23 cellular contexts compared by ENCODE assay signal in the genomic region with DNA sequence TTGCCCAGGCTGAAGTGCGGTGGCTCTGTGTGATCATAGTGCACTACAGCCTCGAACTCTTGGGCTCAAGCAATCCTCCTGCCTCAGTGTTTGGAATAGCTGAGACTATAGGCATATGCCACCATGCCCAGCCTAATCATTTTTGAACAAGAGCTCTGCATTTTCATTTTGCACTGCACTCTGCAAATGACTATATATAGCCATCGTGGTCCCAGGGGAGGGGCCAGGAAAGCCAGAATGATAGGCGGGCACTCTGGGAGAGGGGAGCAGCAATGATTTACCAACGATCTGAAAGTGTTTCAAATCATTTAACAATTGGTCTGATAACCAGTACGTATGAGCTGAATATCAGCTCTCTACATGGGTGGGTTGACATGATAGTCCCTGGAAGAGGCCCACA. TPM values are rescaled to one million over a fixed set of nuclear protein-coding genes. Genes with fewer than 3 reads are reported as not detected.
A peak's percentile ranks its signal among the peaks of the same experiment; 100 is the strongest.
DNase-seq lines count a peak whose midpoint lies in the region; ATAC-seq, FAIRE-seq and TF ChIP-seq lines count a peak whose summit lies in the region.
"Had no signal": no experiment of that assay in that cellular context is flagged by ENCODE, and none has a peak within 500 bp of the region (broad histone marks: within the 10 kb centered on the region; RNA-seq: fewer than 3 reads in every experiment).

No MANE protein-coding gene starts in this region.

- H3K27ac ChIP-seq in breast epithelium (peak overlapping the region; percentile 60 to 61), GM12878 (ENCODE audit: control insufficient read depth, insufficient read depth) (no peak overlapping the region), mesodermal cell (ENCODE audit: low read depth, low read length, severe bottlenecking) (peak overlapping the region; percentile 29), upper lobe of left lung (peak overlapping the region; percentile 11 to 38 (median 33))

- H3K27me3 ChIP-seq in breast epithelium (no peaks in the 10 kb centered on the region), GM12878 (replicated peaks in 1 of 2; ENCODE audit: control insufficient read depth in 2 of 2, insufficient read depth in 2 of 2, low read length in 1 of 2) (no peaks in the 10 kb centered on the region), upper lobe of left lung (no peaks in the 10 kb centered on the region)
- H3K27me3 ChIP-seq: spleen had no signal

- CTCF ChIA-PET in MCF 10A (lab: Yijun Ruan, JAX) = no interaction called here
- CTCF ChIA-PET in GM12878 (lab: Yijun Ruan, JAX) = interaction anchor here (0.8 to 1.6 kb wide), 3 partner anchors 8 to 23 kb away, joined by 3 read pairs; no protein-coding TSS in a partner anchor

- BruUV-seq in MCF 10A (replicated peaks; lab: Mats Ljungman, UMichigan) (no TSS peak), GM12878 (replicated peaks; lab: Mats Ljungman, UMichigan) (no TSS peak)

- H3K9ac ChIP-seq in GM12878 (ENCODE audit: control insufficient read depth, insufficient read depth, low read length) = no peak overlapping the region

- no peak for TF ChIP-seq POLR2A in breast epithelium (IDR thresholded peaks at IDR 0.05)
- no peak for TF ChIP-seq POLR2A in GM12878 (IDR thresholded peaks at IDR 0.05; ENCODE audit: low read depth, low read length)
- no peak for TF ChIP-seq POLR2A in upper lobe of left lung (IDR thresholded peaks at IDR 0.05)

- peaks cover 52% of the 10 kb centered on the region for H3K4me1 Mint-ChIP-seq in MCF 10A (ENCODE audit: insufficient read depth, unreplicated experiment)
- H3K4me1 Mint-ChIP-seq: WTC11 had no signal

- no peak overlapping the region for H3K4me2 ChIP-seq in GM12878 (ENCODE audit: control insufficient read depth, insufficient read depth)

- H3K9me3 ChIP-seq in breast epithelium (no peaks in the 10 kb centered on the region), GM12878 (replicated peaks; ENCODE audit: control insufficient read depth, insufficient read depth, low read length) (no peaks in the 10 kb centered on the region), mesodermal cell (ENCODE audit: control insufficient read depth, low read length) (no peaks in the 10 kb centered on the region), upper lobe of left lung (no peaks in the 10 kb centered on the region)
- H3K9me3 ChIP-seq: spleen had no signal

- intact Hi-C loops in breast epithelium (cut with DNase I; ENCODE audit: low total_unique reads) = no loop called here
- intact Hi-C loops in MCF 10A (cut with micrococcal nuclease) = no loop called here
- intact Hi-C loops in GM12878 (cut with micrococcal nuclease; ENCODE audit: unreplicated experiment) = no loop called here

- no peaks in the 10 kb centered on the region for H3K79me2 ChIP-seq in GM12878 (ENCODE audit: control insufficient read depth, insufficient read depth, low read length)

- ATAC-seq in GM12878 (peak; percentile 55), upper lobe of left lung (ENCODE audit: low FRiP score in 2 of 2) (no peak), HG03280 (IDR thresholded peaks at IDR 0.05; ENCODE audit: unreplicated experiment) (no peak)
- ATAC-seq: WTC11 had no signal

- no peak overlapping the region for H3K4me3 ChIP-seq in breast epithelium
- no peak overlapping the region for H3K4me3 ChIP-seq in GM12878
- H3K4me3 ChIP-seq in mesodermal cell (ENCODE audit: extremely low read depth, insufficient read depth, low read length, poor library complexity, severe bottlenecking) = no peak overlapping the region
- H3K4me3 ChIP-seq in upper lobe of left lung = no peak overlapping the region
- H3K4me3 ChIP-seq: spleen had no signal

- no peak overlapping the region for H2AFZ ChIP-seq in GM12878 (ENCODE audit: control insufficient read depth, low read depth, low read length)

- H3K4me3 Mint-ChIP-seq in MCF 10A (ENCODE audit: unreplicated experiment) = no peak overlapping the region
- H3K4me3 Mint-ChIP-seq: B cell, WTC11 had no signal

- no peak for TF ChIP-seq RAD21 in GM12878 (IDR thresholded peaks at IDR 0.05; ENCODE audit: insufficient read depth, low read depth, low read length)

- H3K36me3 Mint-ChIP-seq in MCF 10A (ENCODE audit: insufficient read depth, unreplicated experiment) = peaks cover 5% of the 10 kb centered on the region
- H3K36me3 Mint-ChIP-seq: WTC11 had no signal

- H4K20me1 ChIP-seq in GM12878 (ENCODE audit: control insufficient read depth, insufficient read depth) = no peaks in the 10 kb centered on the region

- no peak overlapping the region for H3K27ac Mint-ChIP-seq in MCF 10A (ENCODE audit: low read depth, unreplicated experiment)
- H3K27ac Mint-ChIP-seq: B cell, WTC11 had no signal

- no peak for TF ChIP-seq CTCF in breast epithelium (IDR thresholded peaks at IDR 0.05)
- TF ChIP-seq CTCF in MCF 10A (IDR thresholded peaks at IDR 0.05; ENCODE audit: unreplicated experiment) = no peak
- no peak for TF ChIP-seq CTCF in GM12878 (IDR thresholded peaks at IDR 0.05 in 2 of 3, conservative IDR thresholded peaks at IDR 0.05 in 1 of 3; ENCODE audit: control insufficient read depth in 2 of 3, extremely low read depth in 1 of 3, insufficient read depth in 1 of 3, low read depth in 3 of 3, low read length in 3 of 3)
- no peak for TF ChIP-seq CTCF in upper lobe of left lung (IDR thresholded peaks at IDR 0.05)

- no peak for DNase-seq in breast epithelium (ENCODE audit: low spot score in 2 of 2)
- DNase-seq in MCF 10A (ENCODE audit: unreplicated experiment) = no peak
- DNase-seq in GM12878 (ENCODE audit: low read depth, low spot score) = no peak
- no peak for DNase-seq in upper lobe of left lung
- no peak for DNase-seq in AG08396 (ENCODE audit: low spot score)
- DNase-seq in NAMALWA (ENCODE audit: low spot score) = no peak
- DNase-seq: 8988T; activated CD4-positive, alpha-beta T cell treated with anti-CD3 and anti-CD28 coated beads, Interleukin-2, amount 50 U/mL, for 48 hours; activated effector memory CD4-positive, alpha-beta T cell treated with Interleukin-2 at 50 U/mL for 16 hours; COR-L47; cortex of kidney; NCI-H1694; NCI-H69; spleen; stimulated activated CD4-positive, alpha-beta T cell treated with anti-CD3 and anti-CD28 coated beads, Interleukin-4, amount 100 ng/mL, for 1 hour; stimulated activated naive CD4-positive, alpha-beta T cell; T1000; trophoblast cell had no signal

- WGBS in GM12878 (ENCODE audit: insufficient coverage, insufficient replicate concordance, low lambda C conversion rate, missing lambda C conversion rate) = 24% methylated on average over 6 of the region's 6 CpGs
- WGBS in mesodermal cell (ENCODE audit: insufficient coverage in 2 of 2), 2 experiments = 87 to 93% methylated on average over 4 to 5 of the region's 6 CpGs
- 66 to 79% methylated on average over 5 to 6 of the region's 6 CpGs for WGBS in upper lobe of left lung, 2 donors

- SMC1A ChIA-PET in GM12878 (lab: Charles Lee; ENCODE audit: uncharacterized antibody, unreplicated experiment) = interaction anchor here (0.7 to 3.4 kb wide), 9 partner anchors 9 to 169 kb away, joined by 3 to 20 read pairs (median 3); no protein-coding TSS in a partner anchor

- no peaks in the 10 kb centered on the region for H3K4me1 ChIP-seq in breast epithelium
- no peaks in the 10 kb centered on the region for H3K4me1 ChIP-seq in GM12878 (ENCODE audit: control insufficient read depth, insufficient read depth, low read length)
- no peaks in the 10 kb centered on the region for H3K4me1 ChIP-seq in mesodermal cell (ENCODE audit: control insufficient read depth, insufficient read depth, low read length, poor library complexity, severe bottlenecking)
- H3K4me1 ChIP-seq in upper lobe of left lung = peaks cover 0 to 14% (median 5%) of the 10 kb centered on the region in 4 donors

- TF ChIP-seq EP300 in GM12878 (IDR thresholded peaks at IDR 0.05; ENCODE audit: borderline replicate concordance in 1 of 2, control insufficient read depth in 1 of 2, low read depth in 2 of 2, low read length in 2 of 2) = no peak
- no peak for TF ChIP-seq EP300 in upper lobe of left lung (IDR thresholded peaks at IDR 0.05)

- no peaks in the 10 kb centered on the region for H3K9me3 Mint-ChIP-seq in MCF 10A (ENCODE audit: unreplicated experiment)
- H3K9me3 Mint-ChIP-seq: WTC11 had no signal

- H3K27me3 Mint-ChIP-seq in MCF 10A (ENCODE audit: insufficient read depth, unreplicated experiment) = no peaks in the 10 kb centered on the region
- H3K27me3 Mint-ChIP-seq: B cell had no signal

- RAD21 ChIA-PET in GM12878 (lab: Charles Lee; ENCODE audit: unreplicated experiment) = interaction anchor here (0.9 to 3.9 kb wide), 4 partner anchors 10 to 125 kb away, joined by 3 to 12 read pairs (median 4); no protein-coding TSS in a partner anchor

- in situ Hi-C loops in GM12878 (cut with MboI) = no loop called here

- H3K36me3 ChIP-seq in breast epithelium (no peaks in the 10 kb centered on the region), GM12878 (ENCODE audit: control insufficient read depth in 2 of 2, insufficient read depth in 2 of 2, low read length in 1 of 2) (no peaks in the 10 kb centered on the region), mesodermal cell (ENCODE audit: control insufficient read depth, insufficient read depth, low read length) (no peaks in the 10 kb centered on the region), upper lobe of left lung (no peaks in the 10 kb centered on the region)

- POLR2A ChIA-PET in MCF 10A (lab: Yijun Ruan, JAX) = interaction anchor here (0.7 to 1.9 kb wide), 4 partner anchors 10 to 67 kb away, joined by 3 to 8 read pairs (median 6); no protein-coding TSS in a partner anchor
- POLR2A ChIA-PET in GM12878 (lab: Charles Lee) = no interaction called here

- FAIRE-seq in GM12878 (lab: Jason Lieb, UNC) = no peak
- FAIRE-seq: H1 had no signal

RNA-seq across cellular contexts. Expression of gene ST3GAL5, which starts 22.3 kb away (rescaled TPM):
- total RNA-seq in breast epithelium = 10 to 100 TPM; 20.8 to 52.5 (median 29.5) TPM
- 1.2 and 2.3 TPM in 2 replicates for total RNA-seq in MCF 10A (2022)
- total RNA-seq in GM12878 (2013; cell fraction: nucleolus; rRNA removed) = 208 and 222 TPM in 2 replicates
- total RNA-seq in GM12878 (2014; rRNA removed) = 11.0 and 12.0 TPM in 2 replicates
- 10.7 and 12.0 TPM in 2 replicates for total RNA-seq in GM12878 (2014; rRNA removed; fragmentation: Illumina TruSeq; extraction: Trizol)
- 9.7 and 11.4 TPM in 2 replicates for total RNA-seq in GM12878 (2021)
- 3.8 TPM for polyA plus RNA-seq in GM12878 (2011; ENCODE audit: low read depth)
- 60.9 and 76.3 TPM in 2 replicates for polyA plus RNA-seq in GM12878 (2011; rRNA removed)
- polyA plus RNA-seq in GM12878 (2011; cell fraction: cytosol; rRNA removed) = 31.9 and 36.9 TPM in 2 replicates
- polyA plus RNA-seq in GM12878 (2011; cell fraction: nucleus; rRNA removed) = 55.5 and 60.3 TPM in 2 replicates
- polyA plus RNA-seq in GM12878 (2012) = 4.4 and 5.5 TPM in 2 replicates
- 11.3 and 13.5 TPM in 2 replicates for polyA plus RNA-seq in GM12878 (2014; fragmentation: Illumina TruSeq; extraction: Trizol)
- polyA plus RNA-seq in GM12878 (2014; fragmentation: Nextera tagmentation; extraction: Ambion mirVana) = 1 to 10 TPM; 5.6 to 7.5 TPM
- polyA plus RNA-seq in GM12878 (2014; rRNA removed) = 8.4 and 9.6 TPM in 2 replicates
- polyA plus RNA-seq in GM12878 (2016; fragmentation: Nextera tagmentation; extraction: Ambion mirVana) = 1 to 10 TPM; 5.2 to 6.3 TPM
- 62.2 and 83.2 TPM in 2 replicates for polyA minus RNA-seq in GM12878 (2011; rRNA and poly(A)+ RNA removed)
- polyA minus RNA-seq in GM12878 (2011; cell fraction: cytosol; rRNA and poly(A)+ RNA removed) = 13.5 and 18.3 TPM in 2 replicates
- polyA minus RNA-seq in GM12878 (2011; cell fraction: nucleus; rRNA and poly(A)+ RNA removed) = 42.6 and 63.8 TPM in 2 replicates
- 21.5 TPM for polyA plus RNA-seq in mesodermal cell (2013, experiment 1 of 2)
- polyA plus RNA-seq in mesodermal cell (2013, experiment 2 of 2) = 23.8 TPM
- 100 to 1,000 TPM in 2 of 6 donors, 10 to 100 TPM in 4; 54.5 to 162 (median 83.8) TPM for total RNA-seq in upper lobe of left lung
